Comparison of ENCODE assay signal across 1 cellular context in genomic region chr7:47354831-47355541, GRCh38.
TF ChIP-seq lines count a peak whose summit lies in the region.

No MANE protein-coding gene starts in this region.

TF ChIP-seq in K562, 482 proteins besides CTCF, POLR2A, EP300 and RAD21 (continued from another document and continues in another):
- no peak for TF ChIP-seq ASH1L (IDR thresholded peaks at IDR 0.05; ENCODE audit: borderline replicate concordance, low read depth, partially characterized antibody)
- TF ChIP-seq SMARCE1 (IDR thresholded peaks at IDR 0.05): no peak
- TF ChIP-seq BCOR (IDR thresholded peaks at IDR 0.05): peak; percentile 17; the same call in 1 of the 2 replicates
- peak; percentile 17 for TF ChIP-seq MEIS2 (IDR thresholded peaks at IDR 0.05; ENCODE audit: partially characterized antibody)
- peak; percentile 58 to 64 for TF ChIP-seq E2F6 (IDR thresholded peaks at IDR 0.05; ENCODE audit: borderline replicate concordance in 1 of 2, extremely low read depth in 1 of 2, insufficient read depth in 1 of 2, insufficient read length in 1 of 2, low read depth in 1 of 2, low read length in 1 of 2, poor library complexity in 1 of 2, severe bottlenecking in 1 of 2)
- TF ChIP-seq SP1 (CRISPR knock-in tag; IDR thresholded peaks at IDR 0.05): no peak
- no peak for TF ChIP-seq HDAC2 (IDR thresholded peaks at IDR 0.05)
- TF ChIP-seq ZNF232 (CRISPR knock-in tag; IDR thresholded peaks at IDR 0.05): no peak
- no peak for TF ChIP-seq ZNF407 (IDR thresholded peaks at IDR 0.05; ENCODE audit: low read depth)
- peak; percentile 31; the same call in 1 of the 2 replicates for TF ChIP-seq CBFA2T2 (conservative IDR thresholded peaks at IDR 0.05)
- TF ChIP-seq CHCHD3 (CRISPR knock-in tag; IDR thresholded peaks at IDR 0.05): no peak
- TF ChIP-seq ZFP1 (CRISPR knock-in tag; IDR thresholded peaks at IDR 0.05): no peak
- TF ChIP-seq CREB3L1 (IDR thresholded peaks at IDR 0.05; ENCODE audit: borderline replicate concordance, low read depth): 0 out of 2 replicates have a peak, but pooled peaks have one; percentile 36
- TF ChIP-seq ILF3 (IDR thresholded peaks at IDR 0.05; ENCODE audit: borderline replicate concordance): no peak
- TF ChIP-seq USF2 (CRISPR knock-in tag; IDR thresholded peaks at IDR 0.05): peak; percentile 70
- TF ChIP-seq TFE3 (CRISPR knock-in tag; IDR thresholded peaks at IDR 0.05): peak; percentile 90
- TF ChIP-seq ERF (CRISPR knock-in tag; IDR thresholded peaks at IDR 0.05): no peak
- no peak for TF ChIP-seq ATF1 (CRISPR knock-in tag; IDR thresholded peaks at IDR 0.05)
- no peak; the same call in 1 of the 2 replicates for TF ChIP-seq ATF1 (tag; IDR thresholded peaks at IDR 0.05)
- TF ChIP-seq RBM25 (IDR thresholded peaks at IDR 0.05; ENCODE audit: low read depth, low read length, severe bottlenecking): no peak
- no peak for TF ChIP-seq ZBTB33 (CRISPR knock-in tag; IDR thresholded peaks at IDR 0.05)
- TF ChIP-seq DLX4 (CRISPR knock-in tag; IDR thresholded peaks at IDR 0.05): no peak
- TF ChIP-seq BHLHE40 (IDR thresholded peaks at IDR 0.05; ENCODE audit: low read length): peak; percentile 93
- no peak for TF ChIP-seq DEAF1 (CRISPR knock-in tag; IDR thresholded peaks at IDR 0.05)
- TF ChIP-seq POU5F1 (IDR thresholded peaks at IDR 0.05; ENCODE audit: borderline replicate concordance, low read depth, low read length, partially characterized antibody): no peak
- TF ChIP-seq LARP7 (IDR thresholded peaks at IDR 0.05): no peak
- no peak for TF ChIP-seq ZBTB5 (IDR thresholded peaks at IDR 0.05)
